18 cellular contexts compared by ENCODE assay signal in genomic region chr2:121707344-121707919, GRCh38. TPM values are rescaled to one million over a fixed set of nuclear protein-coding genes. Genes with fewer than 3 reads are reported as not detected.
A peak's percentile ranks its signal among the peaks of the same experiment; 100 is the strongest.
DNase-seq lines count a peak whose midpoint lies in the region; ATAC-seq, FAIRE-seq and TF ChIP-seq lines count a peak whose summit lies in the region.
"Had no signal": no experiment of that assay in that cellular context is flagged by ENCODE, and none has a peak within 500 bp of the region (broad histone marks: within the 10 kb centered on the region; RNA-seq: fewer than 3 reads in every experiment).

No MANE protein-coding gene starts in this region.

- H3K4me3 Mint-ChIP-seq in nephron progenitor cell, result peak overlapping the region; percentile 41
- H3K4me3 Mint-ChIP-seq: activated naive CD4-positive, alpha-beta T cell treated with anti-CD3 and anti-CD28 coated beads, Interleukin-2, amount 10 ng/mL, durations not matched to agents 7 days and 5 days had no signal

- peaks cover 3% of the 10 kb centered on the region for H3K9me3 Mint-ChIP-seq in nephron progenitor cell
- H3K9me3 Mint-ChIP-seq: activated naive CD4-positive, alpha-beta T cell treated with anti-CD3 and anti-CD28 coated beads, Interleukin-2, amount 10 ng/mL, durations not matched to agents 7 days and 5 days had no signal

- H3K4me1 Mint-ChIP-seq in nephron progenitor cell, result peaks cover 56% of the 10 kb centered on the region

- POLR2A ChIA-PET in K562 (lab: Yijun Ruan, JAX), result interaction anchor here (0.8 kb wide), 1 partner anchor 176 kb away, joined by 3 read pairs; no protein-coding TSS in a partner anchor

- no peaks in the 10 kb centered on the region for H4K20me1 ChIP-seq in K562 (replicated peaks; ENCODE audit: control insufficient read depth, insufficient read depth, low read length)
- H4K20me1 ChIP-seq: BLaER1 had no signal

- H3K9me3 ChIP-seq in K562 (replicated peaks; ENCODE audit: control insufficient read depth, insufficient read depth, low read depth, low read length) (no peaks in the 10 kb centered on the region), left ventricle myocardium inferior (replicated peaks) (no peaks in the 10 kb centered on the region)
- H3K9me3 ChIP-seq: BLaER1 had no signal

- intact Hi-C loops in K562 (cut with micrococcal nuclease), result no loop called here
- intact Hi-C loops in left ventricle myocardium inferior (cut with micrococcal nuclease), result no loop called here
- intact Hi-C loops in posterior cingulate gyrus (cut with DNase I), result no loop called here

- no peak overlapping the region for H3K4me2 ChIP-seq in K562 (ENCODE audit: insufficient read depth, low read length)
- H3K4me2 ChIP-seq: BLaER1 had no signal

- H3K27ac ChIP-seq in K562 (ENCODE audit: extremely low read depth, low read depth, low read length), result no peak overlapping the region
- no peak overlapping the region for H3K27ac ChIP-seq in left ventricle myocardium inferior (replicated peaks)
- H3K27ac ChIP-seq: BLaER1 had no signal

- no peaks in the 10 kb centered on the region for H3K9me1 ChIP-seq in K562 (ENCODE audit: control insufficient read depth, insufficient read depth, low read length)

- no TSS peak for BruUV-seq in K562 (replicated peaks; lab: Mats Ljungman, UMichigan)

- TF ChIP-seq EP300 in K562 (IDR thresholded peaks at IDR 0.05; ENCODE audit: low read length), result no peak

- H3K36me3 ChIP-seq in K562 (ENCODE audit: control insufficient read depth, insufficient read depth, low read length) (no peaks in the 10 kb centered on the region), left ventricle myocardium inferior (no peaks in the 10 kb centered on the region)
- H3K36me3 ChIP-seq: BLaER1 had no signal

- H3K4me3 ChIP-seq in NB4 (ENCODE audit: low read depth, low read length) (peak overlapping the region; percentile 27), K562 (no peak overlapping the region), left ventricle myocardium inferior (no peak overlapping the region)
- H3K4me3 ChIP-seq: BLaER1 had no signal

- 26% methylated on average over 9 of the region's 9 CpGs for WGBS in K562 (ENCODE audit: insufficient coverage, low coverage, missing lambda C conversion rate)

- H3K4me1 ChIP-seq in K562 (replicated peaks in 1 of 2; ENCODE audit: control insufficient read depth in 2 of 2, insufficient read depth in 2 of 2, low read length in 2 of 2) (peaks cover 0 to 3% of the 10 kb centered on the region in 2 experiments; a peak in 2 of 5 replicates), left ventricle myocardium inferior (no peaks in the 10 kb centered on the region)

- CTCF ChIA-PET in K562 (lab: Yijun Ruan, JAX; ENCODE audit: low intra/inter-chr PET ratio), result no interaction called here

- TF ChIP-seq CTCF in NB4 (IDR thresholded peaks at IDR 0.05; ENCODE audit: low read depth, low read length) (no peak), K562 (IDR thresholded peaks at IDR 0.05 in 2 of 3, conservative IDR thresholded peaks at IDR 0.05 in 1 of 3; ENCODE audit: insufficient read depth in 2 of 3, low read depth in 1 of 3, low read length in 3 of 3) (no peak), nephron progenitor cell (IDR thresholded peaks at IDR 0.05) (no peak), left ventricle myocardium inferior (IDR thresholded peaks at IDR 0.05; ENCODE audit: borderline replicate concordance) (no peak)

- in situ Hi-C loops in Caki2 (cut with HindIII; ENCODE audit: low pct_unique_long_range_greater_than_20kb, low sequenced_read_pairs), result no loop called here
- in situ Hi-C loops in K562 (cut with MboI), result no loop called here

- ATAC-seq in K562 (no peak; the same call in 2 of the 3 replicates), HG02938 (IDR thresholded peaks at IDR 0.05; ENCODE audit: unreplicated experiment) (no peak)

- peak; percentile 96 for DNase-seq in Caki2 (ENCODE audit: low read depth)
- DNase-seq in NB4 (ENCODE audit: low read depth), result peak; percentile 68
- no peak for DNase-seq in K562 (ENCODE audit: extremely low read depth in 1 of 4, low spot score in 3 of 4)
- peak; percentile 10 for DNase-seq in nephron progenitor cell
- no peak for DNase-seq in left ventricle myocardium inferior
- DNase-seq in NAMALWA (ENCODE audit: low spot score), result no peak
- DNase-seq in posterior cingulate gyrus, result no peak
- DNase-seq: activated CD8-positive, alpha-beta memory T cell treated with anti-CD3 and anti-CD28 coated beads for 24 hours; activated naive CD4-positive, alpha-beta T cell treated with anti-CD3 and anti-CD28 coated beads, Interleukin-2, amount 10 ng/mL, durations not matched to agents 7 days and 5 days; caudate nucleus; erythroblast; H7; NCI-H187; retina; stimulated activated CD4-positive, alpha-beta T cell treated with anti-CD3 and anti-CD28 coated beads, Interleukin-4, amount 100 ng/mL, for 4 hours; stimulated activated naive CD4-positive, alpha-beta T cell treated with Interleukin-2 at 50 U/mL for 16 hours had no signal

- H3K27me3 Mint-ChIP-seq in nephron progenitor cell (ENCODE audit: low read depth, poor library complexity), result peaks cover 7% of the 10 kb centered on the region

- no peak for TF ChIP-seq POLR2A in NB4 (IDR thresholded peaks at IDR 0.05; ENCODE audit: extremely low read depth, insufficient read length)
- TF ChIP-seq POLR2A in K562 (conservative IDR thresholded peaks at IDR 0.05), result no peak

- no peaks in the 10 kb centered on the region for H3K79me2 ChIP-seq in K562 (ENCODE audit: control insufficient read depth, insufficient read depth, low read length)

- TF ChIP-seq RAD21 in K562 (CRISPR knock-in tag; conservative IDR thresholded peaks at IDR 0.05 in 1 of 2, IDR thresholded peaks at IDR 0.05 in 1 of 2), result no peak

- H3K9ac ChIP-seq in K562 (ENCODE audit: insufficient read depth in 1 of 2, low read depth in 2 of 2, low read length in 2 of 2), result no peak overlapping the region
- H3K9ac ChIP-seq: BLaER1 had no signal

- no peaks in the 10 kb centered on the region for H3K36me3 Mint-ChIP-seq in nephron progenitor cell (ENCODE audit: low read depth)
- H3K36me3 Mint-ChIP-seq: activated naive CD4-positive, alpha-beta T cell treated with anti-CD3 and anti-CD28 coated beads, Interleukin-2, amount 10 ng/mL, durations not matched to agents 7 days and 5 days had no signal

- H2AFZ ChIP-seq in K562 (ENCODE audit: low read depth, low read length), result peak overlapping the region; percentile 19; the same call in 1 of the 2 replicates

- H3K27ac Mint-ChIP-seq in nephron progenitor cell, result peak overlapping the region; percentile 87
- H3K27ac Mint-ChIP-seq: activated naive CD4-positive, alpha-beta T cell treated with anti-CD3 and anti-CD28 coated beads, Interleukin-2, amount 10 ng/mL, durations not matched to agents 7 days and 5 days had no signal

- no peak for FAIRE-seq in K562 (lab: Jason Lieb, UNC)

- H3K27me3 ChIP-seq in K562 (ENCODE audit: control insufficient read depth in 2 of 2, insufficient read depth in 2 of 2, low read length in 2 of 2), result peaks cover 3 to 9% of the 10 kb centered on the region in 2 experiments; a peak in 2 of 5 replicates
- no peaks in the 10 kb centered on the region for H3K27me3 ChIP-seq in left ventricle myocardium inferior (ENCODE audit: low read depth)
- H3K27me3 ChIP-seq: BLaER1 had no signal

RNA-seq across cellular contexts. Expression of gene NIFK, which starts 29.2 kb away (rescaled TPM):
- total RNA-seq in Caki2 (2014; rRNA removed; shearing (Covaris generic); ENCODE audit: low replicate concordance), result 41.2 and 49.2 TPM in 2 replicates
- total RNA-seq in K562 (2011; cell fraction: chromatin; rRNA removed; ENCODE audit: low replicate concordance), result 40.5 and 65.8 TPM in 2 replicates
- 24.2 and 27.4 TPM in 2 replicates for total RNA-seq in K562 (2011; cell fraction: nucleolus; rRNA removed)
- total RNA-seq in K562 (2011; cell fraction: nucleoplasm; rRNA removed), result 31.9 and 45.0 TPM in 2 replicates
- total RNA-seq in K562 (2014; rRNA removed) (114 and 123 TPM in 2 replicates), K562 (2014; rRNA removed; fragmentation: Illumina TruSeq; extraction: Trizol) (183 and 218 TPM in 2 replicates), K562 (2015; rRNA removed; fragmentation: Illumina TruSeq; extraction: Trizol) (227 and 257 TPM in 2 replicates), K562 (2021) (126 and 136 TPM in 2 replicates), left ventricle myocardium inferior (22.8 TPM)
- polyA plus RNA-seq in K562 (2011; rRNA removed) (39.6 and 60.2 TPM in 2 replicates), K562 (2014; fragmentation: Illumina TruSeq; extraction: Trizol) (237 and 426 TPM in 2 replicates), K562 (2014; fragmentation: Nextera tagmentation; extraction: Ambion mirVana) (100 to 1,000 TPM; 191 to 223 TPM), K562 (2014; rRNA removed) (92.9 and 137 TPM in 2 replicates)
- polyA plus RNA-seq in K562 (2011; cell fraction: cytosol; rRNA removed), result 11.3 and 24.4 TPM in 2 replicates
- polyA plus RNA-seq in K562 (2011; cell fraction: nucleus; rRNA removed), result 16.2 and 19.6 TPM in 2 replicates
- 60.1 and 72.9 TPM in 2 replicates for polyA plus RNA-seq in K562 (2012)
- polyA minus RNA-seq in K562 (2011; rRNA and poly(A)+ RNA removed), result 33.5 and 35.2 TPM in 2 replicates
- polyA minus RNA-seq in K562 (2011; cell fraction: cytosol; rRNA and poly(A)+ RNA removed), result 14.6 and 19.8 TPM in 2 replicates
- 13.3 and 18.7 TPM in 2 replicates for polyA minus RNA-seq in K562 (2011; cell fraction: nucleus; rRNA and poly(A)+ RNA removed)

RNA-seq across cellular contexts. Expression of gene TSN, which starts 48.0 kb away (rescaled TPM):
- 20.6 and 32.8 TPM in 2 replicates for total RNA-seq in Caki2 (2014; rRNA removed; shearing (Covaris generic); ENCODE audit: low replicate concordance)
- 34.6 and 59.5 TPM in 2 replicates for total RNA-seq in K562 (2011; cell fraction: chromatin; rRNA removed; ENCODE audit: low replicate concordance)
- total RNA-seq in K562 (2011; cell fraction: nucleolus; rRNA removed), result 27.5 and 32.0 TPM in 2 replicates
- total RNA-seq in K562 (2011; cell fraction: nucleoplasm; rRNA removed), result 53.5 and 77.3 TPM in 2 replicates
- total RNA-seq in K562 (2014; rRNA removed) (61.1 and 63.2 TPM in 2 replicates), K562 (2014; rRNA removed; fragmentation: Illumina TruSeq; extraction: Trizol) (101 and 110 TPM in 2 replicates), K562 (2015; rRNA removed; fragmentation: Illumina TruSeq; extraction: Trizol) (82.8 and 87.0 TPM in 2 replicates), K562 (2021) (87.8 and 95.2 TPM in 2 replicates), left ventricle myocardium inferior (42.6 TPM)
- polyA plus RNA-seq in K562 (2011; rRNA removed) (83.7 and 128 TPM in 2 replicates), K562 (2014; fragmentation: Illumina TruSeq; extraction: Trizol) (74.5 and 79.4 TPM in 2 replicates), K562 (2014; fragmentation: Nextera tagmentation; extraction: Ambion mirVana) (100 to 1,000 TPM; 142 to 152 TPM), K562 (2014; rRNA removed) (75.3 and 80.2 TPM in 2 replicates)
- polyA plus RNA-seq in K562 (2011; cell fraction: cytosol; rRNA removed), result 34.8 and 62.7 TPM in 2 replicates
- polyA plus RNA-seq in K562 (2011; cell fraction: nucleus; rRNA removed), result 22.7 and 26.1 TPM in 2 replicates
- polyA plus RNA-seq in K562 (2012), result 56.1 and 70.2 TPM in 2 replicates
- polyA minus RNA-seq in K562 (2011; rRNA and poly(A)+ RNA removed), result 63.4 and 80.3 TPM in 2 replicates
- polyA minus RNA-seq in K562 (2011; cell fraction: cytosol; rRNA and poly(A)+ RNA removed), result 63.1 and 65.4 TPM in 2 replicates
- 26.1 and 35.9 TPM in 2 replicates for polyA minus RNA-seq in K562 (2011; cell fraction: nucleus; rRNA and poly(A)+ RNA removed)

RNA-seq across cellular contexts. Expression of gene CLASP1, which starts 58.2 kb away (rescaled TPM):
- total RNA-seq in Caki2 (2014; rRNA removed; shearing (Covaris generic); ENCODE audit: low replicate concordance), result 9.5 and 21.0 TPM in 2 replicates
- total RNA-seq in K562 (2011; cell fraction: chromatin; rRNA removed; ENCODE audit: low replicate concordance), result 121 and 224 TPM in 2 replicates
- total RNA-seq in K562 (2011; cell fraction: nucleolus; rRNA removed), result 53.2 and 69.0 TPM in 2 replicates
- 96.6 and 111 TPM in 2 replicates for total RNA-seq in K562 (2011; cell fraction: nucleoplasm; rRNA removed)
- total RNA-seq in K562 (2014; rRNA removed) (22.2 and 27.5 TPM in 2 replicates), K562 (2014; rRNA removed; fragmentation: Illumina TruSeq; extraction: Trizol) (25.7 and 28.2 TPM in 2 replicates), K562 (2015; rRNA removed; fragmentation: Illumina TruSeq; extraction: Trizol) (28.3 and 30.9 TPM in 2 replicates), K562 (2021) (38.3 and 40.3 TPM in 2 replicates), left ventricle myocardium inferior (60.1 TPM)
- polyA plus RNA-seq in K562 (2011; rRNA removed) (8.5 and 10.3 TPM in 2 replicates), K562 (2014; fragmentation: Illumina TruSeq; extraction: Trizol) (17.3 and 18.0 TPM in 2 replicates), K562 (2014; fragmentation: Nextera tagmentation; extraction: Ambion mirVana) (1 to 10 TPM; 1.7 to 7.2 TPM), K562 (2014; rRNA removed) (20.2 and 20.7 TPM in 2 replicates)
- polyA plus RNA-seq in K562 (2011; cell fraction: cytosol; rRNA removed), result 4.5 and 7.0 TPM in 2 replicates
- 39.0 and 41.2 TPM in 2 replicates for polyA plus RNA-seq in K562 (2011; cell fraction: nucleus; rRNA removed)
- polyA plus RNA-seq in K562 (2012), result 17.5 and 22.9 TPM in 2 replicates
- polyA minus RNA-seq in K562 (2011; rRNA and poly(A)+ RNA removed), result 56.1 and 59.2 TPM in 2 replicates
- polyA minus RNA-seq in K562 (2011; cell fraction: cytosol; rRNA and poly(A)+ RNA removed), result 18.2 and 24.7 TPM in 2 replicates
- 84.4 and 122 TPM in 2 replicates for polyA minus RNA-seq in K562 (2011; cell fraction: nucleus; rRNA and poly(A)+ RNA removed)

Comparison
In these comparisons a context has a peak if more than half of its experiments do, and no peak if none do; other contexts are left out.
1. DNase-seq: peak in Caki2 (single experiment), NB4 (single experiment) and nephron progenitor cell (single experiment); none in K562 (0 of 4), left ventricle myocardium inferior (single experiment), NAMALWA (single experiment) and posterior cingulate gyrus (0 of 10).